1 cellular context compared by ENCODE assay signal in the genomic region with DNA sequence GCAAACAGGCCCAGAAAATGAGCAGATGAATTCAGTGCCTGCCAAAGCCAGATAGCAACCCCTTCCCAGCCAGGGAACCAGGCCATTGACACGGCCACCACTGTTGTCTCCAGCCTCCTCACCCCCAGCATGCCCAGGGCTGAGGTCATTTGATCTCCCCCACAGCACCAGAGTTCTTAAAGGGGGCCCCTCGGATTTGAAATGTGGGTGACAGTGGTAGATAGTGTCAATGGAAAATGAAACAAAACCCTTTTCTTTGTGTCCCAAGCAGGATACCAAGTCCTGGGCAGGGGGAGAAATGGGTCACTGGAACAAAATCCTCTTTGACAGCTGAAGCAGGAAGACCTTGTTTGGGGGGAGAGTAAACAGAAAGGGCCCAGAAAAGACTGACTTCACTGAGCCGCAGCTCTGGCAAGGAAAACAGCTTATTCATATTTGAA.
TF ChIP-seq lines count a peak whose summit lies in the region.

No MANE protein-coding gene starts in this region.

TF ChIP-seq in SK-N-SH treated with all-trans-retinoic acid at 6 μM for 48 hours, 23 proteins besides CTCF, POLR2A, EP300 and RAD21 (continued from another document):
- TF ChIP-seq, protein P1, sequence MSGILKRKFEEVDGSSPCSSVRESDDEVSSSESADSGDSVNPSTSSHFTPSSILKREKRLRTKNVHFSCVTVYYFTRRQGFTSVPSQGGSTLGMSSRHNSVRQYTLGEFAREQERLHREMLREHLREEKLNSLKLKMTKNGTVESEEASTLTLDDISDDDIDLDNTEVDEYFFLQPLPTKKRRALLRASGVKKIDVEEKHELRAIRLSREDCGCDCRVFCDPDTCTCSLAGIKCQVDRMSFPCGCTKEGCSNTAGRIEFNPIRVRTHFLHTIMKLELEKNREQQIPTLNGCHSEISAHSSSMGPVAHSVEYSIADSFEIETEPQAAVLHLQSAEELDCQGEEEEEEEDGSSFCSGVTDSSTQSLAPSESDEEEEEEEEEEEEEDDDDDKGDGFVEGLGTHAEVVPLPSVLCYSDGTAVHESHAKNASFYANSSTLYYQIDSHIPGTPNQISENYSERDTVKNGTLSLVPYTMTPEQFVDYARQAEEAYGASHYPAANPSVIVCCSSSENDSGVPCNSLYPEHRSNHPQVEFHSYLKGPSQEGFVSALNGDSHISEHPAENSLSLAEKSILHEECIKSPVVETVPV (CRISPR knock-in tag; IDR thresholded peaks at IDR 0.05): no peak
- no peak for TF ChIP-seq GLIS3 (CRISPR knock-in tag; IDR thresholded peaks at IDR 0.05)
- no peak for TF ChIP-seq PPARA (CRISPR knock-in tag; IDR thresholded peaks at IDR 0.05; ENCODE audit: borderline replicate concordance)
- no peak for TF ChIP-seq ZNF565 (CRISPR knock-in tag; conservative IDR thresholded peaks at IDR 0.05; ENCODE audit: low read depth)
- TF ChIP-seq TOX (CRISPR knock-in tag; IDR thresholded peaks at IDR 0.05; ENCODE audit: borderline replicate concordance): no peak
- TF ChIP-seq, protein P2, sequence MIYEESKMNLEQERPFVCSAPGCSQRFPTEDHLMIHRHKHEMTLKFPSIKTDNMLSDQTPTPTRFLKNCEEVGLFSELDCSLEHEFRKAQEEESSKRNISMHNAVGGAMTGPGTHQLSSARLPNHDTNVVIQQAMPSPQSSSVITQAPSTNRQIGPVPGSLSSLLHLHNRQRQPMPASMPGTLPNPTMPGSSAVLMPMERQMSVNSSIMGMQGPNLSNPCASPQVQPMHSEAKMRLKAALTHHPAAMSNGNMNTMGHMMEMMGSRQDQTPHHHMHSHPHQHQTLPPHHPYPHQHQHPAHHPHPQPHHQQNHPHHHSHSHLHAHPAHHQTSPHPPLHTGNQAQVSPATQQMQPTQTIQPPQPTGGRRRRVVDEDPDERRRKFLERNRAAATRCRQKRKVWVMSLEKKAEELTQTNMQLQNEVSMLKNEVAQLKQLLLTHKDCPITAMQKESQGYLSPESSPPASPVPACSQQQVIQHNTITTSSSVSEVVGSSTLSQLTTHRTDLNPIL (CRISPR knock-in tag; IDR thresholded peaks at IDR 0.05; ENCODE audit: low read depth): no peak
- TF ChIP-seq ZC3H10 (CRISPR knock-in tag; IDR thresholded peaks at IDR 0.05): no peak
- TF ChIP-seq, protein P3, sequence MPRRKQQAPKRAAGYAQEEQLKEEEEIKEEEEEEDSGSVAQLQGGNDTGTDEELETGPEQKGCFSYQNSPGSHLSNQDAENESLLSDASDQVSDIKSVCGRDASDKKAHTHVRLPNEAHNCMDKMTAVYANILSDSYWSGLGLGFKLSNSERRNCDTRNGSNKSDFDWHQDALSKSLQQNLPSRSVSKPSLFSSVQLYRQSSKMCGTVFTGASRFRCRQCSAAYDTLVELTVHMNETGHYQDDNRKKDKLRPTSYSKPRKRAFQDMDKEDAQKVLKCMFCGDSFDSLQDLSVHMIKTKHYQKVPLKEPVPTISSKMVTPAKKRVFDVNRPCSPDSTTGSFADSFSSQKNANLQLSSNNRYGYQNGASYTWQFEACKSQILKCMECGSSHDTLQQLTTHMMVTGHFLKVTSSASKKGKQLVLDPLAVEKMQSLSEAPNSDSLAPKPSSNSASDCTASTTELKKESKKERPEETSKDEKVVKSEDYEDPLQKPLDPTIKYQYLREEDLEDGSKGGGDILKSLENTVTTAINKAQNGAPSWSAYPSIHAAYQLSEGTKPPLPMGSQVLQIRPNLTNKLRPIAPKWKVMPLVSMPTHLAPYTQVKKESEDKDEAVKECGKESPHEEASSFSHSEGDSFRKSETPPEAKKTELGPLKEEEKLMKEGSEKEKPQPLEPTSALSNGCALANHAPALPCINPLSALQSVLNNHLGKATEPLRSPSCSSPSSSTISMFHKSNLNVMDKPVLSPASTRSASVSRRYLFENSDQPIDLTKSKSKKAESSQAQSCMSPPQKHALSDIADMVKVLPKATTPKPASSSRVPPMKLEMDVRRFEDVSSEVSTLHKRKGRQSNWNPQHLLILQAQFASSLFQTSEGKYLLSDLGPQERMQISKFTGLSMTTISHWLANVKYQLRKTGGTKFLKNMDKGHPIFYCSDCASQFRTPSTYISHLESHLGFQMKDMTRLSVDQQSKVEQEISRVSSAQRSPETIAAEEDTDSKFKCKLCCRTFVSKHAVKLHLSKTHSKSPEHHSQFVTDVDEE (CRISPR knock-in tag; IDR thresholded peaks at IDR 0.05): no peak
- TF ChIP-seq TCF4 (CRISPR knock-in tag; IDR thresholded peaks at IDR 0.05; ENCODE audit: borderline replicate concordance): no peak
- no peak for TF ChIP-seq ZNF70 (CRISPR knock-in tag; IDR thresholded peaks at IDR 0.05)
- TF ChIP-seq OSR1 (CRISPR knock-in tag; IDR thresholded peaks at IDR 0.05): no peak
- TF ChIP-seq ZFP3 (CRISPR knock-in tag; IDR thresholded peaks at IDR 0.05): no peak
- no peak for TF ChIP-seq SNAI2 (CRISPR knock-in tag; IDR thresholded peaks at IDR 0.05)
- TF ChIP-seq ESRRG (CRISPR knock-in tag; IDR thresholded peaks at IDR 0.05): no peak
- TF ChIP-seq, protein P4, sequence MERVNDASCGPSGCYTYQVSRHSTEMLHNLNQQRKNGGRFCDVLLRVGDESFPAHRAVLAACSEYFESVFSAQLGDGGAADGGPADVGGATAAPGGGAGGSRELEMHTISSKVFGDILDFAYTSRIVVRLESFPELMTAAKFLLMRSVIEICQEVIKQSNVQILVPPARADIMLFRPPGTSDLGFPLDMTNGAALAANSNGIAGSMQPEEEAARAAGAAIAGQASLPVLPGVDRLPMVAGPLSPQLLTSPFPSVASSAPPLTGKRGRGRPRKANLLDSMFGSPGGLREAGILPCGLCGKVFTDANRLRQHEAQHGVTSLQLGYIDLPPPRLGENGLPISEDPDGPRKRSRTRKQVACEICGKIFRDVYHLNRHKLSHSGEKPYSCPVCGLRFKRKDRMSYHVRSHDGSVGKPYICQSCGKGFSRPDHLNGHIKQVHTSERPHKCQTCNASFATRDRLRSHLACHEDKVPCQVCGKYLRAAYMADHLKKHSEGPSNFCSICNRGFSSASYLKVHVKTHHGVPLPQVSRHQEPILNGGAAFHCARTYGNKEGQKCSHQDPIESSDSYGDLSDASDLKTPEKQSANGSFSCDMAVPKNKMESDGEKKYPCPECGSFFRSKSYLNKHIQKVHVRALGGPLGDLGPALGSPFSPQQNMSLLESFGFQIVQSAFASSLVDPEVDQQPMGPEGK (CRISPR knock-in tag; IDR thresholded peaks at IDR 0.05; ENCODE audit: borderline replicate concordance): no peak
- TF ChIP-seq, protein P5, sequence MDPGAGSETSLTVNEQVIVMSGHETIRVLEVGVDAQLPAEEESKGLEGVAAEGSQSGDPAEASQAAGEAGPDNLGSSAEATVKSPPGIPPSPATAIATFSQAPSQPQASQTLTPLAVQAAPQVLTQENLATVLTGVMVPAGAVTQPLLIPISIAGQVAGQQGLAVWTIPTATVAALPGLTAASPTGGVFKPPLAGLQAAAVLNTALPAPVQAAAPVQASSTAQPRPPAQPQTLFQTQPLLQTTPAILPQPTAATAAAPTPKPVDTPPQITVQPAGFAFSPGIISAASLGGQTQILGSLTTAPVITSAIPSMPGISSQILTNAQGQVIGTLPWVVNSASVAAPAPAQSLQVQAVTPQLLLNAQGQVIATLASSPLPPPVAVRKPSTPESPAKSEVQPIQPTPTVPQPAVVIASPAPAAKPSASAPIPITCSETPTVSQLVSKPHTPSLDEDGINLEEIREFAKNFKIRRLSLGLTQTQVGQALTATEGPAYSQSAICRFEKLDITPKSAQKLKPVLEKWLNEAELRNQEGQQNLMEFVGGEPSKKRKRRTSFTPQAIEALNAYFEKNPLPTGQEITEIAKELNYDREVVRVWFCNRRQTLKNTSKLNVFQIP (CRISPR knock-in tag; IDR thresholded peaks at IDR 0.05; ENCODE audit: borderline replicate concordance, low read depth): no peak
